In the genomic region with DNA sequence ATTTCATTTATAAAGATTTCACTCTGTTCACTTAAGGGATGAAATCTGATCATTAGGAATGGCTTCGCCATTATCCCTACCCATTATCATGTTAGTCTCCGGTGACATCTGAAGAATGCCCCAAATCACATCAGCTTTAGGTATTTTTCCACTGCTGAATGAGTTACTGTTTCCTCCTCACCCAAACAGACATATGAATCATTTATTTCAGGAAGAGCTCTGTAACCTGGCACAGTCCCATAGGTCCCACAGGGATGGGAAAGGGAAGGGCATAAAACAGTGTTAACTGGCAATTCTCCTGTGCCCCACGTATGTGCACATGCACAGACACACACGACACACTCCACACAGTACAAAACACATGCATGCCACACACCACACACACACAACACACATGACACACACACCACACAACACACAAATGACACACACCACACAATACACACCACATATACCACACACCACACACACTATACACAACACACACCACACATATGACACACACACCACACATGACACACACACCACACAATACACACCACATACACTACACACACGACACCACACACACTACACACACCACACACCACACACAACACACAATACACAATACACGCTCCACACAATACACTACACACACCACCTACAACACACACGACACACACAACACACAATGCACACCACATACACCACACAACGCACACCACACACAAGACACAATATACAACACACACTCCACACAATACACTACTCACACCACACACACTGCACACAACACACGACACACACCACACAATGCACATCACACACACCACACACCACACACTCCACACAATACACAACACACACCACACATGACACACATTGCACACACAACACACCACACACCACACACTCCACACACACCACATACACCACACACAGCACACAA, we compare ENCODE assay signal across 1 cellular context.
TF ChIP-seq lines count a peak whose summit lies in the region.

No MANE protein-coding gene starts in this region.

TF ChIP-seq in H1, 55 proteins besides CTCF, POLR2A, EP300 and RAD21:
- no peak for TF ChIP-seq MAFK (IDR thresholded peaks at IDR 0.05; ENCODE audit: low read depth, low read length)
- TF ChIP-seq SUZ12 (IDR thresholded peaks at IDR 0.05; ENCODE audit: low read length): no peak
